ENCODE assay signal across 10 cellular contexts in the genomic region with DNA sequence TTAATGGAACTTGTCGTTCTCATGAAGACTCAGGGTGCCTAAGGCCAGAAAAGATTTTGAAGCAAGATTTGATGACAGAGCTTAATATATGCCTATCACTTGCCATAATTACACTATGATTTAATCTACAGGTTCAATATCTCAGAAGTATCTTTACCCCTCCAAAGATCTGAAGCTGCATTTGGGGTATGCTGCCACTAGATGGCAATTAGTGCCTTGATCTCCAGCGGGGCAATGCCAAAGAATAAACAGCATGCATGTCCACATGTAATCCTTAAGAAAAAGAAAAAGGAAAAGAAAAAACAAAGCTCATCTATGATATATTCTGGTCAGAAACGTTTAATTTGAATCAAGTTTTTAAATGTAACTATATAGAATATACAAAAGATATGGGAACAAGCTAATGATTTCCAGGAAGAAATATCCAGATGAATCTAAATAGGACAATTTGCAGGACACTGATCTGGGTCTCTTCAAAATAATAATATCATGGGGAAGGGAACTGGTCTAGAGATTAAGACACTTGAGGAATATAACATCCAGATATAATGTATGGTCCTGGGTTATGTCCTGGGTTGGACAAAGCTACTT. TPM values are rescaled to one million over a fixed set of nuclear protein-coding genes. Genes with fewer than 3 reads are reported as not detected.
DNase-seq lines count a peak whose midpoint lies in the region; ATAC-seq, FAIRE-seq and TF ChIP-seq lines count a peak whose summit lies in the region.
"Had no signal": no experiment of that assay in that cellular context is flagged by ENCODE, and none has a peak within 500 bp of the region (broad histone marks: within the 10 kb centered on the region; RNA-seq: fewer than 3 reads in every experiment).

No MANE protein-coding gene starts in this region.

- POLR2A ChIA-PET in A549 (lab: Yijun Ruan, JAX): no interaction called here

- no peak for TF ChIP-seq POLR2A in A549 (IDR thresholded peaks at IDR 0.05; ENCODE audit: low read length)
- TF ChIP-seq POLR2A in esophagus squamous epithelium (IDR thresholded peaks at IDR 0.05): no peak

- H3K4me2 ChIP-seq in A549: no peak overlapping the region

- no peak overlapping the region for H3K9ac ChIP-seq in NT2/D1 (ENCODE audit: insufficient read length, low read depth)

- H3K4me1 ChIP-seq in A549 (no peaks in the 10 kb centered on the region), NT2/D1 (ENCODE audit: insufficient read depth, insufficient read length) (no peaks in the 10 kb centered on the region), esophagus squamous epithelium (no peaks in the 10 kb centered on the region)

- peak in 1 of 2 experiments; percentile 37; a peak in 2 of 5 replicates for TF ChIP-seq RAD21 in A549 (conservative IDR thresholded peaks at IDR 0.05 in 1 of 2, IDR thresholded peaks at IDR 0.05 in 1 of 2)

- no peak for ATAC-seq in A549
- no peak for ATAC-seq in HG03520 (IDR thresholded peaks at IDR 0.05; ENCODE audit: unreplicated experiment)
- no peak for ATAC-seq in GM18517 (IDR thresholded peaks at IDR 0.05; ENCODE audit: unreplicated experiment)
- ATAC-seq in GM18907 (IDR thresholded peaks at IDR 0.05; ENCODE audit: unreplicated experiment): no peak

- no peak overlapping the region for H3K4me3 ChIP-seq in A549
- H3K4me3 ChIP-seq in GM12875 (ENCODE audit: low read depth, low read length): no peak overlapping the region
- H3K4me3 ChIP-seq in NT2/D1 (ENCODE audit: insufficient read length, low read depth): no peak overlapping the region
- no peak overlapping the region for H3K4me3 ChIP-seq in esophagus squamous epithelium

- CTCF ChIA-PET in A549 (lab: Yijun Ruan, JAX): interaction anchor here (1.0 to 1.6 kb wide), 4 partner anchors 16 to 262 kb away, joined by 3 to 8 read pairs (median 4); no protein-coding TSS in a partner anchor

- H3K36me3 ChIP-seq in NT2/D1 (ENCODE audit: insufficient read depth, insufficient read length, low read length) (no peaks in the 10 kb centered on the region), esophagus squamous epithelium (no peaks in the 10 kb centered on the region)

- no peak overlapping the region for H3K27ac ChIP-seq in A549
- H3K27ac ChIP-seq in esophagus squamous epithelium: no peak overlapping the region

- FAIRE-seq in A549 (lab: Jason Lieb, UNC): no peak

- WGBS in A549 (ENCODE audit: missing lambda C conversion rate): 0% methylated on average over 3 of the region's 3 CpGs
- WGBS in esophagus squamous epithelium, 2 donors: 2 to 4% methylated on average over 3 of the region's 3 CpGs

- DNase-seq in A549 (ENCODE audit: low read depth in 1 of 2, low spot score in 1 of 2): peak; percentile 2 to 6
- DNase-seq in NT2/D1 (ENCODE audit: low read depth, low spot score): peak; percentile 27
- DNase-seq in esophagus squamous epithelium (lab: John Stamatoyannopoulos, UW): no peak
- no peak for DNase-seq in cerebellar nuclear complex (lab: John Stamatoyannopoulos, UW)

- H3K9me3 ChIP-seq in A549: no peaks in the 10 kb centered on the region
- H3K9me3 ChIP-seq in NT2/D1 (ENCODE audit: insufficient read depth, low read length): no peaks in the 10 kb centered on the region
- H3K9me3 ChIP-seq in esophagus squamous epithelium: no peaks in the 10 kb centered on the region

- TF ChIP-seq CTCF in A549 (IDR thresholded peaks at IDR 0.05) (peak; percentile 30; the same call in 2 of the 3 replicates), GM12875 (IDR thresholded peaks at IDR 0.05; ENCODE audit: borderline replicate concordance, insufficient read depth, low read depth, low read length) (peak; percentile 53; the same call in 1 of the 2 replicates), esophagus squamous epithelium (IDR thresholded peaks at IDR 0.05) (peak in 4 of 6 experiments; percentile 10 to 57 (median 17))

- intact Hi-C loops in esophagus squamous epithelium (cut with DNase I): no loop called here

- TF ChIP-seq EP300 in A549 (IDR thresholded peaks at IDR 0.05): no peak

- H3K27me3 ChIP-seq in NT2/D1 (ENCODE audit: insufficient read depth, insufficient read length): no peaks in the 10 kb centered on the region
- no peaks in the 10 kb centered on the region for H3K27me3 ChIP-seq in esophagus squamous epithelium

TF ChIP-seq in A549, 52 proteins besides CTCF, POLR2A, EP300 and RAD21:
- TF ChIP-seq EHMT2 (IDR thresholded peaks at IDR 0.05; ENCODE audit: low read depth) (no peak), BHLHE40 (IDR thresholded peaks at IDR 0.05; ENCODE audit: low read depth, low read length) (no peak), NFE2L2 (conservative IDR thresholded peaks at IDR 0.05; ENCODE audit: low read length) (no peak)

RNA-seq across cellular contexts. Expression of a gene that starts 55.0 kb away (rescaled TPM):
- polyA plus RNA-seq in A549 (2011; rRNA removed) (not detected in 2 replicates), A549 (2017; fragmentation: RNase III; extraction: RNeasy Plus Mini Kit Qiagen cat#74134 plus additional on column Dnase treatment) (not detected in 3 replicates)
- not detected in 2 replicates for polyA plus RNA-seq in A549 (2012; cell fraction: cytosol; rRNA removed)
- not detected in 2 replicates for polyA plus RNA-seq in A549 (2012; cell fraction: nucleus; rRNA removed)
- not detected in 2 replicates for polyA minus RNA-seq in A549 (2011; rRNA and poly(A)+ RNA removed)
- total RNA-seq in esophagus squamous epithelium: not detected
- total RNA-seq: M059J, ureter had no signal

Comparison
In these comparisons a context has a peak if more than half of its experiments do, and no peak if none do; other contexts are left out.
1. DNase-seq: peak in A549 (2 of 2) and NT2/D1 (single experiment); none in esophagus squamous epithelium (single experiment) and cerebellar nuclear complex (0 of 2).
2. Peak in every context shown above with its lines, with median percentiles within 50 percentile points of each other: CTCF ChIP-seq.